2 cellular contexts compared by ENCODE assay signal in the genomic region with DNA sequence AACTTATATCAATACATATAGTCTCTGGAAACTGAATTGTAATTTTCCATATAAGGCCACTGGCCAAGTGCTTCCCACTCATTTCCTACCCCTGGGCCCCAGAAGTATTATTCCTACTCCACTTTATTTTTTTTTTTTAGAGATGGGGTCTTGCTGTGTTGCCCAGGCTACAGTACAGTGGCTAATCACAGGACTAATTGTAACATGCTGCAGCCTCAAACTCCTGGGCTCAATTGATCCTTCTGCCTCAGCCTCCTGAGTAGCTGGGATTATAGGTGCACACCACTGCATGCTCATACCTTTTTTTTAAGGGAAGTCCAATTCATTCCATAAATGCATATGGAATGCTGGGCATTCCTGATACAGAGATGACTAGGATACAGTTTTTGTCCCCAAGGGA.
TF ChIP-seq lines count a peak whose summit lies in the region.

No MANE protein-coding gene starts in this region.

TF ChIP-seq in HepG2, 621 proteins besides CTCF, POLR2A, EP300 and RAD21:
- TF ChIP-seq ZNF121 (CRISPR knock-in tag; IDR thresholded peaks at IDR 0.05) (peak; percentile 65), HIVEP1 (CRISPR knock-in tag; IDR thresholded peaks at IDR 0.05) (no peak)

TF ChIP-seq in K562, 482 proteins besides CTCF, POLR2A, EP300 and RAD21:
- TF ChIP-seq, protein P1, sequence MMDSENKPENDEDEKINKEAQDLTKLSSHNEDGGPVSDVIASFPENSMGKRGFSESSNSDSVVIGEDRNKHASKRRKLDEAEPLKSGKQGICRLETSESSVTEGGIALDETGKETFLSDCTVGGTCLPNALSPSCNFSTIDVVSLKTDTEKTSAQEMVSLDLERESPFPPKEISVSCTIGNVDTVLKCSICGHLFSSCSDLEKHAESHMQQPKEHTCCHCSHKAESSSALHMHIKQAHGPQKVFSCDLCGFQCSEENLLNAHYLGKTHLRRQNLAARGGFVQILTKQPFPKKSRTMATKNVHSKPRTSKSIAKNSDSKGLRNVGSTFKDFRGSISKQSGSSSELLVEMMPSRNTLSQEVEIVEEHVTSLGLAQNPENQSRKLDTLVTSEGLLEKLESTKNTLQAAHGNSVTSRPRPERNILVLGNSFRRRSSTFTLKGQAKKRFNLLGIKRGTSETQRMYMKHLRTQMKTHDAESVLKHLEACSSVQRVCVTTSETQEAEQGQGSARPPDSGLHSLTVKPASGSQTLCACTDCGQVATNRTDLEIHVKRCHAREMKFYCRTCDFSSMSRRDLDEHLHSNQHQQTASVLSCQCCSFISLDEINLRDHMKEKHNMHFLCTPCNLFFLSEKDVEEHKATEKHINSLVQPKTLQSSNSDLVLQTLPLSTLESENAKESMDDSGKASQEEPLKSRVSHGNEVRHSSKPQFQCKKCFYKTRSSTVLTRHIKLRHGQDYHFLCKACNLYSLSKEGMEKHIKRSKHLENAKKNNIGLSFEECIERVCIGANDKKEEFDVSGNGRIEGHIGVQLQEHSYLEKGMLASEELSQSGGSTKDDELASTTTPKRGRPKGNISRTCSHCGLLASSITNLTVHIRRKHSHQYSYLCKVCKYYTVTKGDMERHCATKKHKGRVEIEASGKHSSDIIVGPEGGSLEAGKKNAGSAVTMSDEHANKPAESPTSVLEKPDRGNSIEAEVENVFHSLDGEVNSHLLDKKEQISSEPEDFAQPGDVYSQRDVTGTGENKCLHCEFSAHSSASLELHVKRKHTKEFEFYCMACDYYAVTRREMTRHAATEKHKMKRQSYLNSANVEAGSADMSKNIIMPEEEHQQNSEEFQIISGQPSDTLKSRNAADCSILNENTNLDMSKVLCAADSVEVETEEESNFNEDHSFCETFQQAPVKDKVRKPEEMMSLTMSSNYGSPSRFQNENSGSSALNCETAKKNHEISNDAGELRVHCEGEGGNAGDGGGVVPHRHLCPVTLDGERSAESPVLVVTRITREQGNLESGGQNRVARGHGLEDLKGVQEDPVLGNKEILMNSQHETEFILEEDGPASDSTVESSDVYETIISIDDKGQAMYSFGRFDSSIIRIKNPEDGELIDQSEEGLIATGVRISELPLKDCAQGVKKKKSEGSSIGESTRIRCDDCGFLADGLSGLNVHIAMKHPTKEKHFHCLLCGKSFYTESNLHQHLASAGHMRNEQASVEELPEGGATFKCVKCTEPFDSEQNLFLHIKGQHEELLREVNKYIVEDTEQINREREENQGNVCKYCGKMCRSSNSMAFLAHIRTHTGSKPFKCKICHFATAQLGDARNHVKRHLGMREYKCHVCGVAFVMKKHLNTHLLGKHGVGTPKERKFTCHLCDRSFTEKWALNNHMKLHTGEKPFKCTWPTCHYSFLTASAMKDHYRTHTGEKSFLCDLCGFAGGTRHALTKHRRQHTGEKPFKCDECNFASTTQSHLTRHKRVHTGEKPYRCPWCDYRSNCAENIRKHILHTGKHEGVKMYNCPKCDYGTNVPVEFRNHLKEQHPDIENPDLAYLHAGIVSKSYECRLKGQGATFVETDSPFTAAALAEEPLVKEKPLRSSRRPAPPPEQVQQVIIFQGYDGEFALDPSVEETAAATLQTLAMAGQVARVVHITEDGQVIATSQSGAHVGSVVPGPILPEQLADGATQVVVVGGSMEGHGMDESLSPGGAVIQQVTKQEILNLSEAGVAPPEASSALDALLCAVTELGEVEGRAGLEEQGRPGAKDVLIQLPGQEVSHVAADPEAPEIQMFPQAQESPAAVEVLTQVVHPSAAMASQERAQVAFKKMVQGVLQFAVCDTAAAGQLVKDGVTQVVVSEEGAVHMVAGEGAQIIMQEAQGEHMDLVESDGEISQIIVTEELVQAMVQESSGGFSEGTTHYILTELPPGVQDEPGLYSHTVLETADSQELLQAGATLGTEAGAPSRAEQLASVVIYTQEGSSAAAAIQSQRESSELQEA (IDR thresholded peaks at IDR 0.05; ENCODE audit: low read depth): no peak
- TF ChIP-seq KDM1A (IDR thresholded peaks at IDR 0.05) (no peak), RBM25 (IDR thresholded peaks at IDR 0.05; ENCODE audit: low read depth, low read length, severe bottlenecking) (peak; percentile 38), ZNF121 (CRISPR knock-in tag; conservative IDR thresholded peaks at IDR 0.05) (peak; percentile 71)
